In the genomic region with DNA sequence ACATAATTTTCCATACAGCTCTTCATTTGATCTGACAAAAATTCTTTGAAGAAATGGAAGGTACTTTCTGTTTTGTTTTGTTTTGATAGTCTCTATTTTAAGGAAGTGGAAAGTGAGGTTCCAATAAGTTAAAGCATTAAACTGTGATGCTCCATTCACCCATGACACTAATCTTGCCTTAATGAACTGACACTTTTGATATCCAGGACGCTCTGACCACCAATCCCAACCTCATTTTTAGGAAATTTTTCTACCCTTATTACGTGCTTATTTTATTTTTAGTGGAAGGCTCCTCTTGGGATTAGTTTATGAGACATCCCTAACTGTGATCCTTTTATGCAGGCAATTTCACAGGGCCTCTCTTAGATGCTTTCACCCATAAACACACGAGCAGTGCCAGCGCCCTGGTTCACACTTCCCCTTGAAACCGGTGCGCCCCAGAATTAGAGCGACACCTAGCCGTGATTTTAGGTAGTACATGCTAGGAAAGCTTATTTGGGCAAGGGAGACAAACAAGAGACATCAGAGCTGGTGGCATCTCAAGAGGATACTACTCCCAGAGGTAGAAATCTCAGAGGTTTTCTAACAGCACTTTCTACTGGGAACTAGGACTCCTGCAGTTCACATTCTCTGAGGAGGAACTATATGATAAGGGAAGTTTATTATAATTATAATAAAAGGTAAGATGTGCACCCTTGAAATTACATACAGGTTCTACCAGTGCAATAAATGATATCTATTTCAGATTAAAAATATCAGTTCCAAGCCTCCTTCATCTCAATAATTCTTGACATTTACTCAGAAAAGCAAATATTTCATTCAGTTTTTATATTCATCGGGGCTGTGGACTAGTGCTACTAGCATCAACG, we compare ENCODE assay signal across 8 cellular contexts.
DNase-seq lines count a peak whose midpoint lies in the region; ATAC-seq, FAIRE-seq and TF ChIP-seq lines count a peak whose summit lies in the region.

No MANE protein-coding gene starts in this region.

- H3K36me3 ChIP-seq in mammary epithelial cell (ENCODE audit: insufficient read depth, low read length) (no peaks in the 10 kb centered on the region), keratinocyte (ENCODE audit: control insufficient read depth in 2 of 2, extremely low read depth in 1 of 2, insufficient read depth in 2 of 2, low read length in 2 of 2) (no peaks in the 10 kb centered on the region)

- H3K9ac ChIP-seq in mammary epithelial cell (ENCODE audit: insufficient read depth, low read length), result no peak overlapping the region
- H3K9ac ChIP-seq in keratinocyte (ENCODE audit: control insufficient read depth, extremely low read depth, insufficient read depth, low read length), result no peak overlapping the region

- ATAC-seq in GM18861 (IDR thresholded peaks at IDR 0.05; ENCODE audit: unreplicated experiment) (peak; percentile 51), HG03066 (IDR thresholded peaks at IDR 0.05; ENCODE audit: low read depth, unreplicated experiment) (peak; percentile 50)

- no peak overlapping the region for H3K4me3 ChIP-seq in WI38 (ENCODE audit: low read depth, low read length)
- H3K4me3 ChIP-seq in mammary epithelial cell (replicated peaks in 1 of 3; ENCODE audit: insufficient read depth in 1 of 3, low read depth in 2 of 3, low read length in 3 of 3), result no peak overlapping the region
- no peak overlapping the region for H3K4me3 ChIP-seq in keratinocyte (ENCODE audit: control insufficient read depth in 2 of 3, extremely low read depth in 1 of 3, insufficient read depth in 2 of 3, low read depth in 1 of 3, low read length in 3 of 3)

- H3K4me2 ChIP-seq in mammary epithelial cell (ENCODE audit: insufficient read depth, low read depth, low read length) (no peak overlapping the region), keratinocyte (ENCODE audit: control insufficient read depth, extremely low read depth, insufficient read depth, low read depth, low read length) (no peak overlapping the region)

- peaks cover 3% of the 10 kb centered on the region for H3K4me1 ChIP-seq in mammary epithelial cell (ENCODE audit: insufficient read depth, low read length)
- H3K4me1 ChIP-seq in keratinocyte (ENCODE audit: control insufficient read depth, extremely low read depth, insufficient read depth, low read length), result no peaks in the 10 kb centered on the region

- H3K27ac ChIP-seq in mammary epithelial cell (ENCODE audit: insufficient read depth, low read depth, low read length), result no peak overlapping the region
- H3K27ac ChIP-seq in keratinocyte (ENCODE audit: control insufficient read depth, insufficient read depth, low read length), result no peak overlapping the region

- intact Hi-C loops in mammary epithelial cell (cut with micrococcal nuclease), result loop anchor here (1.0 kb wide), 5 partner anchors 26 to 603 kb away; no protein-coding TSS in a partner anchor

- 43% methylated on average over 10 of the region's 10 CpGs for WGBS in mammary epithelial cell (ENCODE audit: low coverage, missing lambda C conversion rate)

- H4K20me1 ChIP-seq in mammary epithelial cell (ENCODE audit: insufficient read depth, low read length) (no peaks in the 10 kb centered on the region), keratinocyte (ENCODE audit: control insufficient read depth, extremely low read depth, insufficient read depth, low read length) (no peaks in the 10 kb centered on the region)

- no peaks in the 10 kb centered on the region for H3K9me3 ChIP-seq in mammary epithelial cell (replicated peaks; ENCODE audit: insufficient read depth, low read length)
- no peaks in the 10 kb centered on the region for H3K9me3 ChIP-seq in keratinocyte (ENCODE audit: control insufficient read depth, low read depth, low read length)

- no TSS peak for BruUV-seq in mammary epithelial cell (replicated peaks; lab: Mats Ljungman, UMichigan)

- peak; percentile 88 for TF ChIP-seq CTCF in WI38 (IDR thresholded peaks at IDR 0.05; ENCODE audit: low read depth, low read length)
- peak; percentile 91 to 95 for TF ChIP-seq CTCF in mammary epithelial cell (conservative IDR thresholded peaks at IDR 0.05 in 1 of 2, IDR thresholded peaks at IDR 0.05 in 1 of 2; ENCODE audit: extremely low read depth in 1 of 2, insufficient read depth in 1 of 2, low read depth in 1 of 2, low read length in 2 of 2)
- peak; percentile 81 to 94 (median 88) for TF ChIP-seq CTCF in keratinocyte (optimal IDR thresholded peaks at IDR 0.05 in 1 of 3, IDR thresholded peaks at IDR 0.05 in 1 of 3, conservative IDR thresholded peaks at IDR 0.05 in 1 of 3; ENCODE audit: extremely low read depth in 1 of 3, insufficient read depth in 2 of 3, low read length in 3 of 3)

- H3K27me3 ChIP-seq in mammary epithelial cell (ENCODE audit: insufficient read depth, low read length) (no peaks in the 10 kb centered on the region), keratinocyte (ENCODE audit: control insufficient read depth, extremely low read depth, insufficient read depth, low read length) (no peaks in the 10 kb centered on the region)

- CTCF ChIA-PET in mammary epithelial cell (lab: Charles Lee; ENCODE audit: low non-redundant PET), result interaction anchor here (0.5 to 1.0 kb wide), 8 partner anchors 17 to 604 kb away, joined by 3 to 7 read pairs (median 5); no protein-coding TSS in a partner anchor

- in situ Hi-C loops in mammary epithelial cell (cut with MboI; ENCODE audit: low sequenced_read_pairs in 2 of 2), result no loop called here

- no peak for FAIRE-seq in keratinocyte (lab: Jason Lieb, UNC)

- DNase-seq in AG08396 (ENCODE audit: low spot score) (peak; percentile 68), NCI-H2107 treated with DMSO at 0.1 percent for 48 hours (lab: John Stamatoyannopoulos, UW; ENCODE audit: unreplicated experiment) (peak; percentile 80), mammary epithelial cell (peak; percentile 59), keratinocyte (ENCODE audit: low read depth, low spot score) (peak; percentile 15)
- DNase-seq in stimulated activated CD4-positive, alpha-beta T cell treated with anti-CD3 and anti-CD28 coated beads, Interleukin-1b, Interleukin-23, amount 100 ng/mL, for 4 hours (ENCODE audit: low read depth in 2 of 2), result peak; percentile 37 to 75

- no peaks in the 10 kb centered on the region for H3K9me1 ChIP-seq in keratinocyte (ENCODE audit: control insufficient read depth, extremely low read depth, insufficient read depth, low read length)

- dilution Hi-C loops in mammary epithelial cell (cut with HindIII; ENCODE audit: low sequenced_read_pairs) (loop anchor here (5.0 kb wide), 1 partner anchor 88 kb away; no protein-coding TSS in a partner anchor), keratinocyte (cut with MboI; ENCODE audit: extremely low pct_ligation_motif_present, low sequenced_read_pairs) (no loop called here)

- peak overlapping the region; percentile 50 for H2AFZ ChIP-seq in mammary epithelial cell (ENCODE audit: low read depth, low read length)
- H2AFZ ChIP-seq in keratinocyte (ENCODE audit: control insufficient read depth, low read length), result peak overlapping the region; percentile 62

- no peaks in the 10 kb centered on the region for H3K79me2 ChIP-seq in mammary epithelial cell (ENCODE audit: insufficient read depth, low read length)
- H3K79me2 ChIP-seq in keratinocyte (ENCODE audit: control insufficient read depth, insufficient read depth, low read length), result no peaks in the 10 kb centered on the region

Comparison
In these comparisons a context has a peak if more than half of its experiments do, and no peak if none do; other contexts are left out.
1. DNase-seq: peak in every context shown above with its lines; median percentile 80 in NCI-H2107 treated with DMSO at 0.1 percent for 48 hours; 68 in AG08396; 59 in mammary epithelial cell; 56 in stimulated activated CD4-positive, alpha-beta T cell treated with anti-CD3 and anti-CD28 coated beads, Interleukin-1b, Interleukin-23, amount 100 ng/mL, for 4 hours; 15 in keratinocyte.